Comparison of ENCODE assay signal across 15 cellular contexts in genomic region chr4:3237266-3237665, GRCh38. TPM values are rescaled to one million over a fixed set of nuclear protein-coding genes. Genes with fewer than 3 reads are reported as not detected.
DNase-seq lines count a peak whose midpoint lies in the region; ATAC-seq and TF ChIP-seq lines count a peak whose summit lies in the region.
"Had no signal": no experiment of that assay in that cellular context is flagged by ENCODE, and none has a peak within 500 bp of the region (broad histone marks: within the 10 kb centered on the region; RNA-seq: fewer than 3 reads in every experiment).

No MANE protein-coding gene starts in this region.

- H3K79me2 ChIP-seq in KMS-11 (ENCODE audit: insufficient read depth, low read depth) (no peaks in the 10 kb centered on the region), neural progenitor cell (ENCODE audit: low read depth) (no peaks in the 10 kb centered on the region)

- peak overlapping the region; percentile 49 for H3K4me3 Mint-ChIP-seq in glutamatergic neuron (ENCODE audit: unreplicated experiment)
- no peak overlapping the region for H3K4me3 Mint-ChIP-seq in neural progenitor cell
- H3K4me3 Mint-ChIP-seq: CD4-positive, alpha-beta T cell; HFFc6 had no signal

- H3K4me1 ChIP-seq in BLaER1 (peaks cover 63% of the 10 kb centered on the region), KMS-11 (ENCODE audit: low read depth, poor library complexity, severe bottlenecking) (peaks cover 36% of the 10 kb centered on the region), neural progenitor cell (peaks cover 10% of the 10 kb centered on the region)

- no peaks in the 10 kb centered on the region for H3F3A ChIP-seq in neural progenitor cell (ENCODE audit: low read depth)

- H2AFZ ChIP-seq in KMS-11 (ENCODE audit: low read depth) (no peak overlapping the region), neural progenitor cell (replicated peaks) (no peak overlapping the region)

- H3K9ac ChIP-seq in BLaER1 (no peak overlapping the region), KMS-11 (no peak overlapping the region), neural progenitor cell (no peak overlapping the region)

- H3K27ac Mint-ChIP-seq in glutamatergic neuron (ENCODE audit: unreplicated experiment) (peak overlapping the region; percentile 81), neural progenitor cell (no peak overlapping the region)
- H3K27ac Mint-ChIP-seq: CD4-positive, alpha-beta T cell; HFFc6 had no signal

- DNase-seq in glutamatergic neuron (no peak), neural progenitor cell (ENCODE audit: low spot score) (peak; percentile 18), left cardiac atrium (no peak), NCI-H82 treated with DMSO at 0.1 percent for 48 hours (lab: John Stamatoyannopoulos, UW; ENCODE audit: unreplicated experiment) (no peak)
- DNase-seq: Calu3; CD4-positive, alpha-beta T cell; DMS79; HCEC 1CT; HFFc6 had no signal

- no peak for ATAC-seq in GM21528 (IDR thresholded peaks at IDR 0.05; ENCODE audit: low FRiP score, unreplicated experiment)
- ATAC-seq in left cardiac atrium: no peak

- TF ChIP-seq CTCF in KMS-11 (conservative IDR thresholded peaks at IDR 0.05; ENCODE audit: low read depth, low read length): no peak
- TF ChIP-seq CTCF in glutamatergic neuron (IDR thresholded peaks at IDR 0.05; ENCODE audit: partially characterized antibody, unreplicated experiment): no peak
- no peak for TF ChIP-seq CTCF in neural progenitor cell (IDR thresholded peaks at IDR 0.05)

- H3K27me3 ChIP-seq in BLaER1: no peaks in the 10 kb centered on the region
- no peaks in the 10 kb centered on the region for H3K27me3 ChIP-seq in KMS-11 (ENCODE audit: insufficient read depth, low read depth)
- H3K27me3 ChIP-seq in neural progenitor cell: no peaks in the 10 kb centered on the region

- H3K36me3 Mint-ChIP-seq in glutamatergic neuron (ENCODE audit: unreplicated experiment): peaks cover 9% of the 10 kb centered on the region
- peaks cover 25% of the 10 kb centered on the region for H3K36me3 Mint-ChIP-seq in neural progenitor cell

- H3K27ac ChIP-seq in BLaER1: peak overlapping the region; percentile 94
- H3K27ac ChIP-seq in KMS-11: peak overlapping the region; percentile 96
- no peak overlapping the region for H3K27ac ChIP-seq in neural progenitor cell
- H3K27ac ChIP-seq: 22Rv1, HL-60 had no signal

- H3K9me3 Mint-ChIP-seq in glutamatergic neuron (ENCODE audit: unreplicated experiment) (peaks cover 9% of the 10 kb centered on the region), neural progenitor cell (no peaks in the 10 kb centered on the region)
- H3K9me3 Mint-ChIP-seq: CD4-positive, alpha-beta T cell; HFFc6; IgD-negative memory B cell had no signal

- H3K4me3 ChIP-seq in BLaER1: no peak overlapping the region
- no peak overlapping the region for H3K4me3 ChIP-seq in KMS-11 (IDR thresholded peaks at IDR 0.05; ENCODE audit: insufficient read depth, low read depth, low read length)
- no peak overlapping the region for H3K4me3 ChIP-seq in neural progenitor cell

- H3K4me1 Mint-ChIP-seq in glutamatergic neuron (ENCODE audit: low read depth, unreplicated experiment) (peaks cover 21% of the 10 kb centered on the region), neural progenitor cell (peaks cover 19% of the 10 kb centered on the region)

- no peaks in the 10 kb centered on the region for H4K20me1 ChIP-seq in BLaER1
- no peaks in the 10 kb centered on the region for H4K20me1 ChIP-seq in KMS-11 (ENCODE audit: insufficient read depth)
- peaks cover 14% of the 10 kb centered on the region for H4K20me1 ChIP-seq in neural progenitor cell (ENCODE audit: low read depth)

- H3K9me3 ChIP-seq in BLaER1 (no peaks in the 10 kb centered on the region), neural progenitor cell (ENCODE audit: low read depth) (no peaks in the 10 kb centered on the region)

- H3K4me2 ChIP-seq in BLaER1 (peak overlapping the region; percentile 86), KMS-11 (peak overlapping the region; percentile 91; the same call in 1 of the 2 replicates), neural progenitor cell (no peak overlapping the region)

- H3K36me3 ChIP-seq in BLaER1 (peaks cover 66% of the 10 kb centered on the region), KMS-11 (ENCODE audit: insufficient read depth) (no peaks in the 10 kb centered on the region), neural progenitor cell (no peaks in the 10 kb centered on the region)

- peaks cover 13% of the 10 kb centered on the region for H3K27me3 Mint-ChIP-seq in glutamatergic neuron (ENCODE audit: unreplicated experiment)
- peaks cover 8% of the 10 kb centered on the region for H3K27me3 Mint-ChIP-seq in neural progenitor cell (ENCODE audit: insufficient read depth, low read depth)
- H3K27me3 Mint-ChIP-seq: CD4-positive, alpha-beta T cell; IgD-negative memory B cell had no signal

- intact Hi-C loops in left cardiac atrium (cut with DNase I): no loop called here

RNA-seq across cellular contexts. Expression of gene MSANTD1, which starts 11.7 kb away (rescaled TPM):
- total RNA-seq in glutamatergic neuron (ENCODE audit: unreplicated experiment): 2.6 TPM
- 0.17 and 0.25 TPM in 2 replicates for total RNA-seq in neural progenitor cell (ENCODE audit: low replicate concordance)
- under 1 TPM; 0.41 to 0.42 TPM for total RNA-seq in left cardiac atrium

RNA-seq across cellular contexts. Expression of gene RGS12, which starts 55.6 kb away (rescaled TPM):
- total RNA-seq in glutamatergic neuron (ENCODE audit: unreplicated experiment) (107 TPM), neural progenitor cell (ENCODE audit: low replicate concordance) (36.6 and 140 TPM in 2 replicates), left cardiac atrium (10 to 100 TPM; 13.3 to 16.6 TPM)
